In genomic region chr5:67063791-67064190, GRCh38 we compare ENCODE assay signal across 17 cellular contexts.
DNase-seq lines count a peak whose midpoint lies in the region; FAIRE-seq and TF ChIP-seq lines count a peak whose summit lies in the region.
"Had no signal": no experiment of that assay in that cellular context is flagged by ENCODE, and none has a peak within 500 bp of the region (broad histone marks: within the 10 kb centered on the region; RNA-seq: fewer than 3 reads in every experiment).

No MANE protein-coding gene starts in this region.

- FAIRE-seq in GM12892 (lab: Jason Lieb, UNC): peak; percentile 17
- FAIRE-seq in HTR-8/SVneo (lab: Jason Lieb, UNC): no peak
- FAIRE-seq in D721Med (lab: Jason Lieb, UNC): no peak
- FAIRE-seq: TTC549 had no signal

- no peaks in the 10 kb centered on the region for H3K36me3 ChIP-seq in osteoblast (ENCODE audit: insufficient read depth, low read length)
- H3K36me3 ChIP-seq: thoracic aorta had no signal

- TF ChIP-seq CTCF in osteoblast (IDR thresholded peaks at IDR 0.05; ENCODE audit: extremely low read depth, low read depth, low read length) (no peak), D721Med (IDR thresholded peaks at IDR 0.05; ENCODE audit: insufficient read depth, missing control alignments) (no peak)

- H3K9me3 ChIP-seq in osteoblast (ENCODE audit: low read depth, low read length): no peaks in the 10 kb centered on the region
- H3K9me3 ChIP-seq: thoracic aorta had no signal

- no peak overlapping the region for H3K4me2 ChIP-seq in osteoblast (ENCODE audit: insufficient read depth, low read length)
- H3K4me2 ChIP-seq: PC-9 had no signal

- DNase-seq in GM12892 (ENCODE audit: insufficient read length) (no peak), RPMI7951 (ENCODE audit: low read depth) (peak; percentile 18), epithelial cell of prostate (ENCODE audit: low read depth, low spot score) (no peak), osteoblast (ENCODE audit: insufficient read length, low spot score, missing footprints) (peak; percentile 52), HTR-8/SVneo (ENCODE audit: insufficient read length, low spot score) (no peak), NCI-H2171 (lab: John Stamatoyannopoulos, UW) (no peak), D721Med (ENCODE audit: insufficient read length, low spot score) (no peak)
- DNase-seq: activated CD4-positive, alpha-beta memory T cell treated with anti-CD3 and anti-CD28 coated beads for 36 hours; activated naive CD8-positive, alpha-beta T cell treated with anti-CD3 and anti-CD28 coated beads, Interleukin-2, amount 10 ng/mL, durations not matched to agents 7 days and 5 days; activated T-cell treated with anti-CD3 and anti-CD28 coated beads, Interleukin-2, amount 50 U/mL, for 4 hours; kidney glomerular epithelial cell; NCI-H2081 treated with DMSO at 0.1 percent for 48 hours; NCI-H526 treated with DMSO at 0.1 percent for 48 hours; PC-9; stimulated activated CD4-positive, alpha-beta T cell treated with anti-CD3 and anti-CD28 coated beads, Interleukin-4, amount 100 ng/mL, for 4 hours had no signal

- no peak for TF ChIP-seq POLR2A in GM12892 (IDR thresholded peaks at IDR 0.05; ENCODE audit: low read depth, low read length)

- H2AFZ ChIP-seq in osteoblast (ENCODE audit: low read length): no peak overlapping the region
- H2AFZ ChIP-seq: PC-9 had no signal

- no peaks in the 10 kb centered on the region for H3K27me3 ChIP-seq in osteoblast (ENCODE audit: insufficient read depth, low read length)

- H4K20me1 ChIP-seq in osteoblast (ENCODE audit: insufficient read depth, low read length): no peaks in the 10 kb centered on the region

- H3K4me1 ChIP-seq in osteoblast (ENCODE audit: insufficient read depth, low read length): peaks cover 13% of the 10 kb centered on the region

- H3K27ac ChIP-seq in epithelial cell of prostate (peak overlapping the region; percentile 53), osteoblast (ENCODE audit: low read depth, low read length) (no peak overlapping the region)
- H3K27ac ChIP-seq: PC-9, thoracic aorta had no signal

- H3K4me3 ChIP-seq in osteoblast (ENCODE audit: insufficient read depth, low read length): no peak overlapping the region
- H3K4me3 ChIP-seq: PC-9, thoracic aorta had no signal

- H3K79me2 ChIP-seq in osteoblast (ENCODE audit: insufficient read depth, low read length): peaks cover 8% of the 10 kb centered on the region

Comparison
In these comparisons a context has a peak if more than half of its experiments do, and no peak if none do; other contexts are left out.
1. DNase-seq: peak in RPMI7951 (single experiment) and osteoblast (single experiment); none in GM12892 (single experiment), epithelial cell of prostate (single experiment), HTR-8/SVneo (single experiment), NCI-H2171 (single experiment) and D721Med (single experiment).